Comparison of ENCODE assay signal across 11 cellular contexts in genomic region chr1:207495281-207495680, GRCh38. TPM values are rescaled to one million over a fixed set of nuclear protein-coding genes. Genes with fewer than 3 reads are reported as not detected.
A peak's percentile ranks its signal among the peaks of the same experiment; 100 is the strongest.
DNase-seq lines count a peak whose midpoint lies in the region; ATAC-seq and TF ChIP-seq lines count a peak whose summit lies in the region.
"Not testable (repeated sequence)": the region's sequence is repeated elsewhere in the genome, so short reads cannot be mapped to it uniquely, and the experiment has no call there.
"Had no signal": no experiment of that assay in that cellular context is flagged by ENCODE, and none has a peak within 500 bp of the region (broad histone marks: within the 10 kb centered on the region; RNA-seq: fewer than 3 reads in every experiment).

No MANE protein-coding gene starts in this region.

- H3K9me3 ChIP-seq in CD4-positive, alpha-beta memory T cell (ENCODE audit: control insufficient read depth in 1 of 2, low read length in 2 of 2); T-helper 17 cell (ENCODE audit: control insufficient read depth, low read length, poor library complexity, severe bottlenecking); iPS-15b (ENCODE audit: control insufficient read depth, insufficient read depth, low read length): not testable (repeated sequence)

- CTCF ChIA-PET in CD4-positive, alpha-beta memory T cell (lab: Charles Lee; ENCODE audit: partially characterized antibody): interaction anchor here (0.9 to 2.0 kb wide), 3 partner anchors 41 to 411 kb away, joined by 5 to 12 read pairs (median 5); partner anchors contain the start of gene CR2

- not testable (repeated sequence) for H3K9ac ChIP-seq in iPS-15b (ENCODE audit: low read depth, low read length)

- POLR2A ChIA-PET in CD4-positive, alpha-beta memory T cell (lab: Charles Lee; ENCODE audit: partially characterized antibody): interaction anchor here (1.0 to 1.3 kb wide), 2 partner anchors 31 to 40 kb away, joined by 4 to 5 read pairs; no protein-coding TSS in a partner anchor

- not testable (repeated sequence) for H3K4me3 ChIP-seq in CD4-positive, alpha-beta memory T cell (ENCODE audit: low read length in 2 of 2); GM12875 (ENCODE audit: low read depth, low read length)
- peak overlapping the region; percentile 51 for H3K4me3 ChIP-seq in iPS-15b (ENCODE audit: low read depth, low read length)

- H3K4me1 Mint-ChIP-seq in CD4-positive, alpha-beta memory T cell: peaks cover 5 to 13% (median 11%) of the 10 kb centered on the region in 4 donors
- H3K4me1 Mint-ChIP-seq in T-helper 17 cell: peaks cover 11% of the 10 kb centered on the region
- peaks cover 23% of the 10 kb centered on the region for H3K4me1 Mint-ChIP-seq in activated naive CD4-positive, alpha-beta T cell treated with anti-CD3 and anti-CD28 coated beads, Interleukin-2, amount 50 U/mL, for 24 hours
- not testable (repeated sequence) for H3K4me1 Mint-ChIP-seq in natural killer cell; type B pancreatic cell (ENCODE audit: unreplicated experiment)

- not testable (repeated sequence) for H3K9me3 Mint-ChIP-seq in CD4-positive, alpha-beta memory T cell; activated naive CD4-positive, alpha-beta T cell treated with anti-CD3 and anti-CD28 coated beads, Interleukin-2, amount 50 U/mL, for 24 hours; natural killer cell; type B pancreatic cell

- H3K36me3 Mint-ChIP-seq in CD4-positive, alpha-beta memory T cell; T-helper 17 cell (ENCODE audit: low read depth); activated naive CD4-positive, alpha-beta T cell treated with anti-CD3 and anti-CD28 coated beads, Interleukin-2, amount 50 U/mL, for 24 hours; natural killer cell; type B pancreatic cell: not testable (repeated sequence)

- not testable (repeated sequence) for DNase-seq in CD4-positive, alpha-beta memory T cell; T-helper 17 cell; natural killer cell; type B pancreatic cell (ENCODE audit: extremely low spot score, unreplicated experiment)
- DNase-seq in MV-4-11 (lab: John Stamatoyannopoulos, UW): peak; percentile 5

- not testable (repeated sequence) for H3K36me3 ChIP-seq in CD4-positive, alpha-beta memory T cell (ENCODE audit: insufficient read depth, low read length); iPS-15b (ENCODE audit: control insufficient read depth, insufficient read depth, low read length)

- intact Hi-C loops in CD4-positive, alpha-beta memory T cell (cut with micrococcal nuclease); natural killer cell (cut with micrococcal nuclease): not testable (repeated sequence)

- TF ChIP-seq CTCF in GM12875 (IDR thresholded peaks at IDR 0.05; ENCODE audit: borderline replicate concordance, insufficient read depth, low read depth, low read length) (0 out of 2 replicates have a peak, but pooled peaks have one; percentile 7), type B pancreatic cell (conservative IDR thresholded peaks at IDR 0.05) (peak; percentile 27)
- not testable (repeated sequence) for TF ChIP-seq CTCF in natural killer cell (IDR thresholded peaks at IDR 0.05)

- H3K4me1 ChIP-seq in CD4-positive, alpha-beta memory T cell (ENCODE audit: insufficient read depth, low read length); iPS-15b (ENCODE audit: control insufficient read depth, insufficient read depth, low read length): not testable (repeated sequence)

- peak overlapping the region in 5 of 8 donors; percentile 6 to 88 (median 81) for H3K4me3 Mint-ChIP-seq in CD4-positive, alpha-beta memory T cell
- peak overlapping the region; percentile 85 for H3K4me3 Mint-ChIP-seq in T-helper 17 cell
- peak overlapping the region; percentile 76 for H3K4me3 Mint-ChIP-seq in activated naive CD4-positive, alpha-beta T cell treated with anti-CD3 and anti-CD28 coated beads, Interleukin-2, amount 50 U/mL, for 24 hours
- peak overlapping the region; percentile 63 for H3K4me3 Mint-ChIP-seq in natural killer cell
- H3K4me3 Mint-ChIP-seq in type B pancreatic cell: peak overlapping the region; percentile 82

- not testable (repeated sequence) for H3K27ac Mint-ChIP-seq in CD4-positive, alpha-beta memory T cell; T-helper 17 cell; activated naive CD4-positive, alpha-beta T cell treated with anti-CD3 and anti-CD28 coated beads, Interleukin-2, amount 50 U/mL, for 24 hours; natural killer cell
- peak overlapping the region; percentile 8 for H3K27ac Mint-ChIP-seq in type B pancreatic cell

- not testable (repeated sequence) for H3K27me3 ChIP-seq in CD4-positive, alpha-beta memory T cell (ENCODE audit: insufficient read depth, low read length)
- H3K27me3 ChIP-seq in iPS-15b (ENCODE audit: control insufficient read depth, insufficient read depth, low read length): peaks cover 54% of the 10 kb centered on the region

- H3K27me3 Mint-ChIP-seq in CD4-positive, alpha-beta memory T cell: peaks cover 11 to 20% of the 10 kb centered on the region in 2 donors
- H3K27me3 Mint-ChIP-seq in T-helper 17 cell (peaks cover 25% of the 10 kb centered on the region), natural killer cell (ENCODE audit: low read depth in 2 of 2) (peaks cover 25 to 32% of the 10 kb centered on the region in 2 donors), type B pancreatic cell (peaks cover 49% of the 10 kb centered on the region)
- H3K27me3 Mint-ChIP-seq in activated naive CD4-positive, alpha-beta T cell treated with anti-CD3 and anti-CD28 coated beads, Interleukin-2, amount 50 U/mL, for 24 hours: peaks cover 12% of the 10 kb centered on the region

- not testable (repeated sequence) for H3K27ac ChIP-seq in CD4-positive, alpha-beta memory T cell (ENCODE audit: low read depth, low read length)

- ATAC-seq in T-helper 17 cell, natural killer cell: not testable (repeated sequence)

RNA-seq across cellular contexts. Expression of gene CR1, which starts 0.7 kb away (rescaled TPM):
- total RNA-seq in CD4-positive, alpha-beta memory T cell: 10 to 100 TPM; 10.1 to 11.5 TPM
- polyA plus RNA-seq in CD4-positive, alpha-beta memory T cell: 1 to 10 TPM; 4.1 to 9.3 TPM
- total RNA-seq in T-helper 17 cell: 10 to 100 TPM; 27.6 to 28.3 TPM
- total RNA-seq in natural killer cell: 10 to 100 TPM in 1 of 3 donors, 1 to 10 TPM in 2; 1.5 to 39.4 (median 2.6) TPM
- 0.02 and 0.56 TPM in 2 replicates for total RNA-seq in type B pancreatic cell (ENCODE audit: low replicate concordance)
- total RNA-seq: fibroblast of villous mesenchyme had no signal

RNA-seq across cellular contexts. Expression of gene CR2, which starts 41.2 kb away (rescaled TPM):
- 1 to 10 TPM; 1.9 to 6.7 TPM for total RNA-seq in CD4-positive, alpha-beta memory T cell
- 1 to 10 TPM; 3.3 to 4.4 TPM for polyA plus RNA-seq in CD4-positive, alpha-beta memory T cell
- total RNA-seq in T-helper 17 cell (1 to 10 TPM; 2.1 to 3.8 TPM), natural killer cell (under 1 TPM; 0.19 to 0.48 (median 0.29) TPM), type B pancreatic cell (ENCODE audit: low replicate concordance) (0.21 TPM in 1 of 2 replicates, not detected in the other)
- total RNA-seq: activated CD8-positive, alpha-beta memory T cell treated with anti-CD3 and anti-CD28 coated beads, Interleukin-2, amount 10 ng/mL, durations not matched to agents 7 days and 5 days; fibroblast of villous mesenchyme; Right ventricle myocardium inferior had no signal
